12 cellular contexts compared by ENCODE assay signal in genomic region chr4:177667687-177668086, GRCh38.
A peak's percentile ranks its signal among the peaks of the same experiment; 100 is the strongest.
DNase-seq lines count a peak whose midpoint lies in the region; ATAC-seq and TF ChIP-seq lines count a peak whose summit lies in the region.
"Had no signal": no experiment of that assay in that cellular context is flagged by ENCODE, and none has a peak within 500 bp of the region (broad histone marks: within the 10 kb centered on the region; RNA-seq: fewer than 3 reads in every experiment).

No MANE protein-coding gene starts in this region.

- H3K4me3 ChIP-seq in GM23338 (no peak overlapping the region), hepatocyte (no peak overlapping the region)

- 0 out of 2 replicates have a peak, but pooled peaks cover 6% of the 10 kb centered on the region for H3K4me1 ChIP-seq in GM23338 (ENCODE audit: insufficient read depth)
- H3K4me1 ChIP-seq in hepatocyte (ENCODE audit: insufficient read depth): no peaks in the 10 kb centered on the region

- ATAC-seq in GM23338 (no peak), GM21423 (IDR thresholded peaks at IDR 0.05; ENCODE audit: unreplicated experiment) (no peak), HG03045 (IDR thresholded peaks at IDR 0.05; ENCODE audit: unreplicated experiment) (no peak)

- POLR2A ChIA-PET in RWPE1 (lab: Yijun Ruan, JAX; ENCODE audit: low non-redundant PET): no interaction called here

- H3K36me3 Mint-ChIP-seq in GM23338 (ENCODE audit: low read depth): peaks cover 11% of the 10 kb centered on the region
- H3K36me3 Mint-ChIP-seq in glutamatergic neuron (ENCODE audit: unreplicated experiment): no peaks in the 10 kb centered on the region

- no peaks in the 10 kb centered on the region for H3K36me3 ChIP-seq in GM23338 (ENCODE audit: insufficient read depth)
- H3K36me3 ChIP-seq in hepatocyte (replicated peaks; ENCODE audit: insufficient read depth, low read depth): no peaks in the 10 kb centered on the region

- no peaks in the 10 kb centered on the region; the same call in 1 of the 2 replicates for H3K9me2 ChIP-seq in GM23338 (ENCODE audit: insufficient read depth)
- H3K9me2 ChIP-seq in hepatocyte (replicated peaks; ENCODE audit: insufficient read depth): no peaks in the 10 kb centered on the region

- H3K27ac Mint-ChIP-seq in GM23338 (no peak overlapping the region), glutamatergic neuron (ENCODE audit: unreplicated experiment) (no peak overlapping the region)
- H3K27ac Mint-ChIP-seq: activated T-helper 1 cell treated with anti-CD3 and anti-CD28 coated beads, Interleukin-12 subunit alpha, Interleukin-12 subunit beta, Interleukin-2, Interleukin-4 antibody, amounts not matched to agents 30 ng/mL and 10 ng/mL and 1 ng/mL, durations not matched to agents 14 hours and 24 hours and 36 hours had no signal

- CTCF ChIA-PET in RWPE1 (lab: Yijun Ruan, JAX): interaction anchor here (0.6 to 0.7 kb wide), 10 partner anchors 19 to 1627 kb away, joined by 3 to 4 read pairs (median 3); no protein-coding TSS in a partner anchor

- H2AFZ ChIP-seq in GM23338 (no peak overlapping the region), hepatocyte (no peak overlapping the region)

- H3K27me3 ChIP-seq in GM23338 (ENCODE audit: insufficient read depth): no peaks in the 10 kb centered on the region
- H3K27me3 ChIP-seq in hepatocyte: no peaks in the 10 kb centered on the region

- H3K9me3 ChIP-seq in hepatocyte (ENCODE audit: low read depth): no peaks in the 10 kb centered on the region

- H3K4me1 Mint-ChIP-seq in GM23338 (no peaks in the 10 kb centered on the region), glutamatergic neuron (ENCODE audit: low read depth, unreplicated experiment) (no peaks in the 10 kb centered on the region)

- TF ChIP-seq CTCF in C4-2B (conservative IDR thresholded peaks at IDR 0.05): peak; percentile 76
- TF ChIP-seq CTCF in GM23338 (conservative IDR thresholded peaks at IDR 0.05; ENCODE audit: low read depth in 2 of 2): peak; percentile 30 to 58; a peak in 3 of 4 replicates
- 0 out of 2 replicates have a peak, but pooled peaks have one; percentile 12 for TF ChIP-seq CTCF in RWPE1 (conservative IDR thresholded peaks at IDR 0.05; ENCODE audit: low read depth)
- TF ChIP-seq CTCF in hepatocyte (IDR thresholded peaks at IDR 0.05; ENCODE audit: poor library complexity): peak; percentile 39
- no peak for TF ChIP-seq CTCF in glutamatergic neuron (IDR thresholded peaks at IDR 0.05; ENCODE audit: partially characterized antibody, unreplicated experiment)

- H3K79me2 ChIP-seq in GM23338 (replicated peaks; ENCODE audit: insufficient read depth) (no peaks in the 10 kb centered on the region), hepatocyte (no peaks in the 10 kb centered on the region)

- H3K4me3 Mint-ChIP-seq in GM23338 (no peak overlapping the region), glutamatergic neuron (ENCODE audit: unreplicated experiment) (no peak overlapping the region)
- H3K4me3 Mint-ChIP-seq: activated T-helper 1 cell treated with anti-CD3 and anti-CD28 coated beads, Interleukin-12 subunit alpha, Interleukin-12 subunit beta, Interleukin-2, Interleukin-4 antibody, amounts not matched to agents 30 ng/mL and 10 ng/mL and 1 ng/mL, durations not matched to agents 14 hours and 24 hours and 36 hours had no signal

- H3K27me3 Mint-ChIP-seq in GM23338 (ENCODE audit: insufficient read depth, low read depth, poor library complexity) (peaks cover 2% of the 10 kb centered on the region), glutamatergic neuron (ENCODE audit: unreplicated experiment) (no peaks in the 10 kb centered on the region)

- no peak overlapping the region for H3K4me2 ChIP-seq in GM23338
- no peak overlapping the region for H3K4me2 ChIP-seq in hepatocyte

- DNase-seq in GM23338 (ENCODE audit: low spot score) (no peak), RWPE1 (ENCODE audit: low spot score) (no peak), hepatocyte (ENCODE audit: low spot score) (no peak), AG08395 (ENCODE audit: low spot score) (no peak), glutamatergic neuron (no peak)
- DNase-seq: activated CD4-positive, alpha-beta T cell treated with anti-CD3 and anti-CD28 coated beads for 48 hours; C1 segment of cervical spinal cord; SW 1271 had no signal

- no peaks in the 10 kb centered on the region for H3F3A ChIP-seq in GM23338 (replicated peaks; ENCODE audit: low read depth)

- H4K20me1 ChIP-seq in GM23338 (replicated peaks; ENCODE audit: insufficient read depth): no peaks in the 10 kb centered on the region
- H4K20me1 ChIP-seq in hepatocyte (ENCODE audit: insufficient read depth, poor library complexity, severe bottlenecking): no peaks in the 10 kb centered on the region

- H3K27ac ChIP-seq in C4-2B: no peak overlapping the region
- no peak overlapping the region for H3K27ac ChIP-seq in GM23338 (ENCODE audit: low read depth)
- no peak overlapping the region for H3K27ac ChIP-seq in RWPE1
- no peak overlapping the region for H3K27ac ChIP-seq in hepatocyte

- 74% methylated on average over 5 of the region's 5 CpGs for WGBS in hepatocyte (ENCODE audit: low lambda C conversion rate, missing lambda C conversion rate)

- H3K9me3 Mint-ChIP-seq in GM23338 (peaks cover 13% of the 10 kb centered on the region), glutamatergic neuron (ENCODE audit: unreplicated experiment) (peaks cover 2% of the 10 kb centered on the region)
- H3K9me3 Mint-ChIP-seq: activated T-helper 1 cell treated with anti-CD3 and anti-CD28 coated beads, Interleukin-12 subunit alpha, Interleukin-12 subunit beta, Interleukin-2, Interleukin-4 antibody, amounts not matched to agents 30 ng/mL and 10 ng/mL and 1 ng/mL, durations not matched to agents 14 hours and 24 hours and 36 hours had no signal

TF ChIP-seq in GM23338, 12 proteins besides CTCF, POLR2A, EP300 and RAD21:
- no peak for TF ChIP-seq REST (IDR thresholded peaks at IDR 0.05; ENCODE audit: unreplicated experiment)
- TF ChIP-seq ETS1 (IDR thresholded peaks at IDR 0.05): no peak
- TF ChIP-seq CREB1 (CRISPR knock-in tag; IDR thresholded peaks at IDR 0.05; ENCODE audit: low read depth): no peak
- TF ChIP-seq POLR2AphosphoS5 (IDR thresholded peaks at IDR 0.05; ENCODE audit: low read depth): no peak
- TF ChIP-seq JUNB (IDR thresholded peaks at IDR 0.05; ENCODE audit: unreplicated experiment): no peak
- TF ChIP-seq STAT1 (IDR thresholded peaks at IDR 0.05; ENCODE audit: unreplicated experiment): no peak
- TF ChIP-seq NANOG (IDR thresholded peaks at IDR 0.05; ENCODE audit: borderline replicate concordance): no peak
